ENCODE assay signal across 32 cellular contexts in genomic region chr5:133434336-133434735, GRCh38.
"Had no signal": no experiment of that assay in that cellular context is flagged by ENCODE, and none has a peak within 500 bp of the region (broad histone marks: within the 10 kb centered on the region; RNA-seq: fewer than 3 reads in every experiment).

No MANE protein-coding gene starts in this region.

- FAIRE-seq: endometrium, endothelial cell of umbilical vein had no signal

- DNase-seq: activated B cell treated with CpG ODN at 0.5 μM for 24 hours; activated CD4-positive, alpha-beta T cell treated with anti-CD3 and anti-CD28 coated beads for 48 hours; activated CD4-positive, alpha-beta T cell treated with anti-CD3 and anti-CD28 coated beads, Interleukin-2, amount 50 U/mL, for 1 hour; activated CD4-positive, alpha-beta T cell treated with anti-CD3 and anti-CD28 coated beads, Interleukin-2, amount 50 U/mL, for 48 hours; activated CD8-positive, alpha-beta T cell treated with anti-CD3 and anti-CD28 coated beads for 36 hours; activated effector memory CD4-positive, alpha-beta T cell treated with Interleukin-2 at 50 U/mL for 16 hours; activated naive CD4-positive, alpha-beta T cell treated with anti-CD3 and anti-CD28 coated beads for 36 hours; activated naive CD8-positive, alpha-beta T cell treated with anti-CD3 and anti-CD28 coated beads for 36 hours; activated naive CD8-positive, alpha-beta T cell treated with anti-CD3 and anti-CD28 coated beads, Interleukin-2, amount 50 U/mL, for 24 hours; activated T-cell treated with anti-CD3 and anti-CD28 coated beads, Interleukin-2, amount 50 U/mL, for 4 hours; adrenal gland; amygdala; aorta; body of pancreas; central memory CD4-positive, alpha-beta T cell; cerebellar nuclear complex; colonic mucosa; effector CD8-positive, alpha-beta T cell; erythroblast; foreskin keratinocyte; gastrocnemius medialis; heart right ventricle; T-helper 17 cell; T1000; WERI-Rb-1 had no signal

- ATAC-seq: activated CD4-positive, CD25-positive, alpha-beta regulatory T cell treated with anti-CD3 and anti-CD28 coated beads, Interleukin-2, amount 50 U/mL, for 24 hours; activated CD8-positive, alpha-beta T cell treated with anti-CD3 and anti-CD28 coated beads for 36 hours; activated naive CD8-positive, alpha-beta T cell treated with anti-CD3 and anti-CD28 coated beads, Interleukin-2, amount 50 U/mL, for 24 hours; activated T-cell treated with anti-CD3 and anti-CD28 coated beads, Interleukin-2, amount 50 U/mL, for 4 hours; activated T-helper 17 cell treated with anti-CD3 and anti-CD28 coated beads, Interleukin-2, amount 50 U/mL, for 72 hours; body of pancreas; foreskin keratinocyte; gastrocnemius medialis; heart right ventricle; T-helper 17 cell had no signal

- H3K4me2 ChIP-seq: hepatocyte had no signal

- H3K4me3 ChIP-seq: adrenal gland, body of pancreas, cardiac muscle cell, colonic mucosa, esophagus muscularis mucosa, gastrocnemius medialis, heart right ventricle, hepatocyte had no signal

- H3K9me3 ChIP-seq: adrenal gland, body of pancreas, colonic mucosa, esophagus muscularis mucosa, gastrocnemius medialis, heart right ventricle had no signal

- H3K27ac ChIP-seq: adrenal gland, body of pancreas, cardiac muscle cell, colonic mucosa, esophagus muscularis mucosa, foreskin keratinocyte, heart right ventricle, hepatocyte, WERI-Rb-1 had no signal

- H3K4me1 ChIP-seq: adrenal gland, body of pancreas, colonic mucosa, esophagus muscularis mucosa, gastrocnemius medialis, heart right ventricle had no signal
